8 cellular contexts compared by ENCODE assay signal in the genomic region with DNA sequence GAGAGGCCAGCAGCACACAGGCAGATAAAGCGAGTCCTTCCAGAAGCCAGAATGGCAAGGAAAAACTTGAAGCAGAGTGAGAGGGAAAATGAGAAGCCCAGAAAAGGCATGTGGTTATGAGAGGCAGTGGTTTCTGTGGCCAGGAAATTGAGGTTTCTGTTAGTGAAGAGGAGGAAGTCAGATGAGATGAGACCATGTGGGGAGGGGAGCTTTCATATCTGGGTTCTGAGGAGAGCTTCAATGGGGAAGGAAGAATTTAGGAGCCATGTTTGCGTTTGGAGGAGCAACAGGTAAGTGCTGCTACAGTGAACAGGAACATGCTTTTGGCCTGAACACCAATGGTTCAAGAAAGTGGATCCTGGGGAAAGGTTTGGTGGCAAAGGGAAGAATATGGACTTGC. TPM values are rescaled to one million over a fixed set of nuclear protein-coding genes. Genes with fewer than 3 reads are reported as not detected.
A peak's percentile ranks its signal among the peaks of the same experiment; 100 is the strongest.
DNase-seq lines count a peak whose midpoint lies in the region; ATAC-seq and TF ChIP-seq lines count a peak whose summit lies in the region.

No MANE protein-coding gene starts in this region.

- CTCF ChIA-PET in activated CD4-positive, alpha-beta memory T cell treated with anti-CD3 and anti-CD28 coated beads for 36 hours (lab: Charles Lee): interaction anchor here (1.5 kb wide), 1 partner anchor 82 kb away, joined by 5 read pairs; no protein-coding TSS in a partner anchor

- H3K27ac Mint-ChIP-seq in activated T-cell treated with anti-CD3 and anti-CD28 coated beads, Interleukin-2, amount 50 U/mL, for 24 hours: peak overlapping the region; percentile 1
- H3K27ac Mint-ChIP-seq in activated CD4-positive, alpha-beta memory T cell treated with anti-CD3 and anti-CD28 coated beads for 36 hours: no peak overlapping the region

- H3K4me1 Mint-ChIP-seq in activated T-cell treated with anti-CD3 and anti-CD28 coated beads, Interleukin-2, amount 50 U/mL, for 24 hours (ENCODE audit: low read depth): peaks cover 23% of the 10 kb centered on the region
- H3K4me1 Mint-ChIP-seq in activated CD4-positive, alpha-beta memory T cell treated with anti-CD3 and anti-CD28 coated beads for 36 hours (ENCODE audit: low read depth): peaks cover 20% of the 10 kb centered on the region

- H3K36me3 Mint-ChIP-seq in activated T-cell treated with anti-CD3 and anti-CD28 coated beads, Interleukin-2, amount 50 U/mL, for 24 hours (ENCODE audit: low read depth): no peaks in the 10 kb centered on the region
- no peaks in the 10 kb centered on the region for H3K36me3 Mint-ChIP-seq in activated CD4-positive, alpha-beta memory T cell treated with anti-CD3 and anti-CD28 coated beads for 36 hours

- intact Hi-C loops in activated CD4-positive, alpha-beta memory T cell treated with anti-CD3 and anti-CD28 coated beads for 36 hours (cut with micrococcal nuclease): no loop called here

- peaks cover 53% of the 10 kb centered on the region for H3K27me3 Mint-ChIP-seq in activated T-cell treated with anti-CD3 and anti-CD28 coated beads, Interleukin-2, amount 50 U/mL, for 24 hours
- H3K27me3 Mint-ChIP-seq in activated CD4-positive, alpha-beta memory T cell treated with anti-CD3 and anti-CD28 coated beads for 36 hours: peaks cover 29% of the 10 kb centered on the region

- H3K4me3 Mint-ChIP-seq in activated T-cell treated with anti-CD3 and anti-CD28 coated beads, Interleukin-2, amount 50 U/mL, for 24 hours: no peak overlapping the region
- no peak overlapping the region for H3K4me3 Mint-ChIP-seq in activated CD4-positive, alpha-beta memory T cell treated with anti-CD3 and anti-CD28 coated beads for 36 hours

- peak; percentile 83 for ATAC-seq in HG03378 (IDR thresholded peaks at IDR 0.05; ENCODE audit: unreplicated experiment)
- ATAC-seq in SK-N-SH treated with all-trans-retinoic acid at 6 μM for 48 hours: no peak
- ATAC-seq in HG02798 (IDR thresholded peaks at IDR 0.05; ENCODE audit: poor library complexity, unreplicated experiment): no peak

- no peaks in the 10 kb centered on the region for H3K9me3 Mint-ChIP-seq in activated T-cell treated with anti-CD3 and anti-CD28 coated beads, Interleukin-2, amount 50 U/mL, for 24 hours
- H3K9me3 Mint-ChIP-seq in activated CD4-positive, alpha-beta memory T cell treated with anti-CD3 and anti-CD28 coated beads for 36 hours: no peaks in the 10 kb centered on the region

- POLR2A ChIA-PET in activated CD4-positive, alpha-beta memory T cell treated with anti-CD3 and anti-CD28 coated beads for 36 hours (lab: Charles Lee): no interaction called here

- no peak for DNase-seq in activated T-cell treated with anti-CD3 and anti-CD28 coated beads, Interleukin-2, amount 50 U/mL, for 24 hours
- no peak for DNase-seq in activated T-cell treated with anti-CD3 and anti-CD28 coated beads, Interleukin-2, amount 50 U/mL, for 1 hour
- peak; percentile 29 for DNase-seq in activated CD4-positive, alpha-beta memory T cell treated with anti-CD3 and anti-CD28 coated beads for 36 hours
- peak; percentile 0 for DNase-seq in stimulated activated CD8-positive, alpha-beta memory T cell treated with anti-CD3 and anti-CD28 coated beads, Interleukin-15, amount 100 ng/mL, for 1 hour (ENCODE audit: low read depth)
- no peak for DNase-seq in retina

TF ChIP-seq in SK-N-SH treated with all-trans-retinoic acid at 6 μM for 48 hours, 23 proteins besides CTCF, POLR2A, EP300 and RAD21:
- TF ChIP-seq, protein P1, sequence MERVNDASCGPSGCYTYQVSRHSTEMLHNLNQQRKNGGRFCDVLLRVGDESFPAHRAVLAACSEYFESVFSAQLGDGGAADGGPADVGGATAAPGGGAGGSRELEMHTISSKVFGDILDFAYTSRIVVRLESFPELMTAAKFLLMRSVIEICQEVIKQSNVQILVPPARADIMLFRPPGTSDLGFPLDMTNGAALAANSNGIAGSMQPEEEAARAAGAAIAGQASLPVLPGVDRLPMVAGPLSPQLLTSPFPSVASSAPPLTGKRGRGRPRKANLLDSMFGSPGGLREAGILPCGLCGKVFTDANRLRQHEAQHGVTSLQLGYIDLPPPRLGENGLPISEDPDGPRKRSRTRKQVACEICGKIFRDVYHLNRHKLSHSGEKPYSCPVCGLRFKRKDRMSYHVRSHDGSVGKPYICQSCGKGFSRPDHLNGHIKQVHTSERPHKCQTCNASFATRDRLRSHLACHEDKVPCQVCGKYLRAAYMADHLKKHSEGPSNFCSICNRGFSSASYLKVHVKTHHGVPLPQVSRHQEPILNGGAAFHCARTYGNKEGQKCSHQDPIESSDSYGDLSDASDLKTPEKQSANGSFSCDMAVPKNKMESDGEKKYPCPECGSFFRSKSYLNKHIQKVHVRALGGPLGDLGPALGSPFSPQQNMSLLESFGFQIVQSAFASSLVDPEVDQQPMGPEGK (CRISPR knock-in tag; IDR thresholded peaks at IDR 0.05; ENCODE audit: borderline replicate concordance): no peak
- TF ChIP-seq ISL1 (CRISPR knock-in tag; IDR thresholded peaks at IDR 0.05) (no peak), CSDC2 (CRISPR knock-in tag; IDR thresholded peaks at IDR 0.05) (no peak), ZFP30 (CRISPR knock-in tag; IDR thresholded peaks at IDR 0.05) (no peak), GLIS3 (CRISPR knock-in tag; IDR thresholded peaks at IDR 0.05) (no peak), ZNF70 (CRISPR knock-in tag; IDR thresholded peaks at IDR 0.05) (no peak), ZFP3 (CRISPR knock-in tag; IDR thresholded peaks at IDR 0.05) (no peak), ARNTL (CRISPR knock-in tag; IDR thresholded peaks at IDR 0.05; ENCODE audit: borderline replicate concordance, low read depth) (no peak), ESRRG (CRISPR knock-in tag; IDR thresholded peaks at IDR 0.05) (no peak)

RNA-seq across cellular contexts. Expression of a gene that starts 6.1 kb away (rescaled TPM):
- not detected for total RNA-seq in activated CD4-positive, alpha-beta memory T cell treated with anti-CD3 and anti-CD28 coated beads for 36 hours

RNA-seq across cellular contexts. Expression of a gene that starts 41.6 kb away (rescaled TPM):
- total RNA-seq in activated CD4-positive, alpha-beta memory T cell treated with anti-CD3 and anti-CD28 coated beads for 36 hours: not detected

Comparison
In these comparisons a context has a peak if more than half of its experiments do, and no peak if none do; other contexts are left out.
1. DNase-seq: peak in activated CD4-positive, alpha-beta memory T cell treated with anti-CD3 and anti-CD28 coated beads for 36 hours (single experiment) and stimulated activated CD8-positive, alpha-beta memory T cell treated with anti-CD3 and anti-CD28 coated beads, Interleukin-15, amount 100 ng/mL, for 1 hour (single experiment); none in activated T-cell treated with anti-CD3 and anti-CD28 coated beads, Interleukin-2, amount 50 U/mL, for 24 hours (single experiment), activated T-cell treated with anti-CD3 and anti-CD28 coated beads, Interleukin-2, amount 50 U/mL, for 1 hour (single experiment) and retina (single experiment).